16 cellular contexts compared by ENCODE assay signal in genomic region chr2:27001851-27002369, GRCh38.
"Had no signal": no experiment of that assay in that cellular context is flagged by ENCODE, and none has a peak within 500 bp of the region (broad histone marks: within the 10 kb centered on the region; RNA-seq: fewer than 3 reads in every experiment).

No MANE protein-coding gene starts in this region.

- H3K9me3 ChIP-seq: esophagus muscularis mucosa, left lung, sigmoid colon, thoracic aorta, vagina had no signal

- ATAC-seq: activated CD4-positive, CD25-positive, alpha-beta regulatory T cell treated with anti-CD3 and anti-CD28 coated beads, Interleukin-2, amount 50 U/mL, for 24 hours; activated CD8-positive, alpha-beta memory T cell treated with anti-CD3 and anti-CD28 coated beads, Interleukin-2, amount 10 ng/mL, durations not matched to agents 7 days and 5 days; activated naive CD4-positive, alpha-beta T cell treated with anti-CD3 and anti-CD28 coated beads, Interleukin-2, amount 50 U/mL, for 72 hours; left lung had no signal

- H3K27ac ChIP-seq: esophagus muscularis mucosa, left lung, sigmoid colon, thoracic aorta, vagina had no signal

- H3K36me3 ChIP-seq: esophagus muscularis mucosa, left lung, sigmoid colon, thoracic aorta, vagina had no signal

- DNase-seq: activated CD4-positive, alpha-beta T cell treated with anti-CD3 and anti-CD28 coated beads, Interleukin-2, amount 50 U/mL, for 48 hours; activated CD8-positive, alpha-beta memory T cell treated with anti-CD3 and anti-CD28 coated beads, Interleukin-2, amount 10 ng/mL, durations not matched to agents 7 days and 5 days; activated effector memory CD4-positive, alpha-beta T cell treated with anti-CD3 and anti-CD28 coated beads, Interleukin-2, amount 50 U/mL, for 16 hours; activated T-cell treated with anti-CD3 and anti-CD28 coated beads, Interleukin-2, amount 50 U/mL, for 24 hours; amniotic stem cell; dorsolateral prefrontal cortex; foreskin fibroblast; left lung; mesenchymal stem cell; occipital lobe; sigmoid colon had no signal

- H3K4me3 ChIP-seq: esophagus muscularis mucosa, left lung, sigmoid colon, thoracic aorta, vagina had no signal

- H3K27me3 ChIP-seq: dorsolateral prefrontal cortex, esophagus muscularis mucosa, left lung, sigmoid colon, vagina had no signal

- H3K4me1 ChIP-seq: left lung, sigmoid colon, vagina had no signal
